In the genomic region with DNA sequence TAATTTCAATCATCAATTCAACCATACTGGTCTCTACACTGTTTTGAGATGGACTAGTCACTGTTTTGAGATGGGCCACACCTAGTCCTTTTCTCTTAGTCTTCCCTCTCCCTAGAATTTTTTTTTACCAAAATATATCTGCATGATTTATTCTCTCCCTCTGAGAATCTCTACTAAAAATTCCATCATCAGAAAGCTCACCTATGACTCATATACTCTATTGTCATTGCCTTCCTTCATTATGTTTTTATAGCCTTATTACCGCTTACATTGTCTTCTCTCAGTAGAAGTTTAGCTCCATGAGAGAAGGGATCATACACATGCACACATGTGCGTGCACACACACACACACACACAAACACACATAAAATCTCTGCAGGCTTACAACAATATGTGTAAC, we compare ENCODE assay signal across 31 cellular contexts.
"Had no signal": no experiment of that assay in that cellular context is flagged by ENCODE, and none has a peak within 500 bp of the region (broad histone marks: within the 10 kb centered on the region; RNA-seq: fewer than 3 reads in every experiment).

No MANE protein-coding gene starts in this region.

- H3K27me3 Mint-ChIP-seq: activated CD4-positive, alpha-beta memory T cell treated with anti-CD3 and anti-CD28 coated beads for 36 hours; activated CD4-positive, alpha-beta T cell treated with anti-CD3 and anti-CD28 coated beads for 36 hours; activated CD4-positive, alpha-beta T cell treated with anti-CD3 and anti-CD28 coated beads, Interleukin-2, amount 10 ng/mL, durations not matched to agents 24 days and 14 days; activated CD8-positive, alpha-beta memory T cell treated with anti-CD3 and anti-CD28 coated beads, Interleukin-2, amount 10 ng/mL, durations not matched to agents 7 days and 5 days; activated naive CD4-positive, alpha-beta T cell treated with anti-CD3 and anti-CD28 coated beads, Interleukin-2, amount 50 U/mL, for 24 hours; activated naive CD8-positive, alpha-beta T cell treated with anti-CD3 and anti-CD28 coated beads for 36 hours; activated naive CD8-positive, alpha-beta T cell treated with anti-CD3 and anti-CD28 coated beads, Interleukin-2, amount 50 U/mL, for 24 hours; effector memory CD8-positive, alpha-beta T cell had no signal

- H3K27ac Mint-ChIP-seq: activated CD4-positive, alpha-beta memory T cell treated with anti-CD3 and anti-CD28 coated beads for 36 hours; activated CD4-positive, alpha-beta T cell treated with anti-CD3 and anti-CD28 coated beads for 36 hours; activated CD4-positive, alpha-beta T cell treated with anti-CD3 and anti-CD28 coated beads, Interleukin-2, amount 10 ng/mL, durations not matched to agents 24 days and 14 days; activated CD8-positive, alpha-beta memory T cell treated with anti-CD3 and anti-CD28 coated beads, Interleukin-2, amount 10 ng/mL, durations not matched to agents 7 days and 5 days; activated CD8-positive, alpha-beta T cell treated with anti-CD3 and anti-CD28 coated beads, Interleukin-2, amount 10 ng/mL, durations not matched to agents 7 days and 5 days; activated naive CD4-positive, alpha-beta T cell treated with anti-CD3 and anti-CD28 coated beads for 36 hours; activated naive CD4-positive, alpha-beta T cell treated with anti-CD3 and anti-CD28 coated beads, Interleukin-2, amount 50 U/mL, for 24 hours; activated naive CD8-positive, alpha-beta T cell treated with anti-CD3 and anti-CD28 coated beads for 36 hours; activated naive CD8-positive, alpha-beta T cell treated with anti-CD3 and anti-CD28 coated beads, Interleukin-2, amount 50 U/mL, for 24 hours; activated T-helper 1 cell treated with anti-CD3 and anti-CD28 coated beads, Interleukin-12 subunit alpha, Interleukin-12 subunit beta, Interleukin-2, Interleukin-4 antibody, amounts not matched to agents 30 ng/mL and 10 ng/mL and 1 ng/mL, durations not matched to agents 14 hours and 24 hours and 36 hours; activated T-helper 2 cell treated with anti-CD3 and anti-CD28 coated beads, Interferon-gamma antibody, Interleukin-2, Interleukin-4, amounts not matched to agents 10 μg/mL and 5 μg/mL and 100 μg/mL, durations not matched to agents 14 hours and 24 hours and 36 hours; effector memory CD8-positive, alpha-beta T cell; T-helper 1 cell treated with Interleukin-12 subunit alpha and Interleukin-12 subunit beta and Interleukin-4 antibody, amounts not matched to agents 30 μg/mL and 1 μg/mL, for 36 hours had no signal

- H3K27me3 ChIP-seq: adrenal gland, body of pancreas, heart right ventricle, hepatocyte had no signal

- H3K9me3 ChIP-seq: adrenal gland, body of pancreas, heart right ventricle had no signal

- H3K4me3 Mint-ChIP-seq: activated CD4-positive, alpha-beta memory T cell treated with anti-CD3 and anti-CD28 coated beads for 36 hours; activated CD4-positive, alpha-beta T cell treated with anti-CD3 and anti-CD28 coated beads for 36 hours; activated CD4-positive, alpha-beta T cell treated with anti-CD3 and anti-CD28 coated beads, Interleukin-2, amount 10 ng/mL, durations not matched to agents 24 days and 14 days; activated CD8-positive, alpha-beta memory T cell treated with anti-CD3 and anti-CD28 coated beads, Interleukin-2, amount 10 ng/mL, durations not matched to agents 7 days and 5 days; activated CD8-positive, alpha-beta T cell treated with anti-CD3 and anti-CD28 coated beads, Interleukin-2, amount 10 ng/mL, durations not matched to agents 7 days and 5 days; activated naive CD4-positive, alpha-beta T cell treated with anti-CD3 and anti-CD28 coated beads for 36 hours; activated naive CD4-positive, alpha-beta T cell treated with anti-CD3 and anti-CD28 coated beads, Interleukin-2, amount 50 U/mL, for 24 hours; activated naive CD8-positive, alpha-beta T cell treated with anti-CD3 and anti-CD28 coated beads for 36 hours; activated naive CD8-positive, alpha-beta T cell treated with anti-CD3 and anti-CD28 coated beads, Interleukin-2, amount 50 U/mL, for 24 hours; activated T-helper 1 cell treated with anti-CD3 and anti-CD28 coated beads, Interleukin-12 subunit alpha, Interleukin-12 subunit beta, Interleukin-2, Interleukin-4 antibody, amounts not matched to agents 30 ng/mL and 10 ng/mL and 1 ng/mL, durations not matched to agents 14 hours and 24 hours and 36 hours; effector memory CD8-positive, alpha-beta T cell; T-helper 1 cell treated with Interleukin-12 subunit alpha and Interleukin-12 subunit beta and Interleukin-4 antibody, amounts not matched to agents 30 μg/mL and 1 μg/mL, for 36 hours had no signal

- H3K4me3 ChIP-seq: adrenal gland, body of pancreas, heart right ventricle, hepatocyte had no signal

- H3K27ac ChIP-seq: adrenal gland, body of pancreas, epithelial cell of prostate, heart right ventricle, hepatocyte had no signal

- H3K4me1 Mint-ChIP-seq: activated CD4-positive, alpha-beta T cell treated with anti-CD3 and anti-CD28 coated beads for 36 hours; activated CD4-positive, alpha-beta T cell treated with anti-CD3 and anti-CD28 coated beads, Interleukin-2, amount 10 ng/mL, durations not matched to agents 24 days and 14 days; activated CD8-positive, alpha-beta memory T cell treated with anti-CD3 and anti-CD28 coated beads, Interleukin-2, amount 10 ng/mL, durations not matched to agents 7 days and 5 days; activated naive CD4-positive, alpha-beta T cell treated with anti-CD3 and anti-CD28 coated beads, Interleukin-2, amount 50 U/mL, for 24 hours; activated naive CD8-positive, alpha-beta T cell treated with anti-CD3 and anti-CD28 coated beads for 36 hours; activated naive CD8-positive, alpha-beta T cell treated with anti-CD3 and anti-CD28 coated beads, Interleukin-2, amount 50 U/mL, for 24 hours had no signal

- H3K9me3 Mint-ChIP-seq: activated CD4-positive, alpha-beta T cell treated with anti-CD3 and anti-CD28 coated beads, Interleukin-2, amount 10 ng/mL, durations not matched to agents 24 days and 14 days; activated naive CD8-positive, alpha-beta T cell treated with anti-CD3 and anti-CD28 coated beads for 36 hours; activated naive CD8-positive, alpha-beta T cell treated with anti-CD3 and anti-CD28 coated beads, Interleukin-2, amount 50 U/mL, for 24 hours; activated T-helper 2 cell treated with anti-CD3 and anti-CD28 coated beads, Interferon-gamma antibody, Interleukin-2, Interleukin-4, amounts not matched to agents 10 μg/mL and 5 μg/mL and 100 μg/mL, durations not matched to agents 14 hours and 24 hours and 36 hours; T-helper 1 cell treated with Interleukin-12 subunit alpha and Interleukin-12 subunit beta and Interleukin-4 antibody, amounts not matched to agents 30 μg/mL and 1 μg/mL, for 36 hours had no signal

- H3K4me1 ChIP-seq: adrenal gland, body of pancreas, heart right ventricle had no signal

- H3K36me3 Mint-ChIP-seq: activated CD4-positive, alpha-beta memory T cell treated with anti-CD3 and anti-CD28 coated beads for 36 hours; activated CD8-positive, alpha-beta memory T cell treated with anti-CD3 and anti-CD28 coated beads, Interleukin-2, amount 10 ng/mL, durations not matched to agents 7 days and 5 days; activated naive CD4-positive, alpha-beta T cell treated with anti-CD3 and anti-CD28 coated beads, Interleukin-2, amount 50 U/mL, for 24 hours; activated naive CD8-positive, alpha-beta T cell treated with anti-CD3 and anti-CD28 coated beads for 36 hours had no signal

- H3K36me3 ChIP-seq: adrenal gland, heart right ventricle had no signal

- DNase-seq: activated CD4-positive, alpha-beta memory T cell treated with anti-CD3 and anti-CD28 coated beads for 36 hours; activated CD4-positive, alpha-beta T cell treated with anti-CD3 and anti-CD28 coated beads for 36 hours; activated CD4-positive, alpha-beta T cell treated with anti-CD3 and anti-CD28 coated beads, Interleukin-2, amount 10 ng/mL, durations not matched to agents 24 days and 14 days; activated CD4-positive, CD25-positive, alpha-beta regulatory T cell; activated CD4-positive, CD25-positive, alpha-beta regulatory T cell treated with anti-CD3 and anti-CD28 coated beads, Interleukin-2, amount 50 U/mL, for 72 hours; activated CD8-positive, alpha-beta memory T cell treated with anti-CD3 and anti-CD28 coated beads, Interleukin-2, amount 10 ng/mL, durations not matched to agents 7 days and 5 days; activated CD8-positive, alpha-beta memory T cell treated with anti-CD3 and anti-CD28 coated beads, Interleukin-2, amount 50 U/mL, for 4 hours; activated CD8-positive, alpha-beta T cell treated with anti-CD3 and anti-CD28 coated beads, Interleukin-2, amount 10 ng/mL, durations not matched to agents 7 days and 5 days; activated effector memory CD4-positive, alpha-beta T cell treated with anti-CD3 and anti-CD28 coated beads, Interleukin-2, amount 50 U/mL, for 16 hours; activated naive CD4-positive, alpha-beta T cell treated with anti-CD3 and anti-CD28 coated beads for 36 hours; activated naive CD8-positive, alpha-beta T cell treated with anti-CD3 and anti-CD28 coated beads for 36 hours; activated naive CD8-positive, alpha-beta T cell treated with anti-CD3 and anti-CD28 coated beads, Interleukin-2, amount 50 U/mL, for 24 hours; activated T-cell treated with anti-CD3 and anti-CD28 coated beads, Interleukin-2, amount 50 U/mL, for 1 hour; activated T-cell treated with anti-CD3 and anti-CD28 coated beads, Interleukin-2, amount 50 U/mL, for 48 hours; adrenal gland; amygdala; aorta; body of pancreas; caudate nucleus; cortex of kidney; dermis blood vessel endothelial cell; effector CD4-positive, alpha-beta T cell; effector memory CD8-positive, alpha-beta T cell; foreskin fibroblast; heart right ventricle had no signal
